11 cellular contexts compared by ENCODE assay signal in the genomic region with DNA sequence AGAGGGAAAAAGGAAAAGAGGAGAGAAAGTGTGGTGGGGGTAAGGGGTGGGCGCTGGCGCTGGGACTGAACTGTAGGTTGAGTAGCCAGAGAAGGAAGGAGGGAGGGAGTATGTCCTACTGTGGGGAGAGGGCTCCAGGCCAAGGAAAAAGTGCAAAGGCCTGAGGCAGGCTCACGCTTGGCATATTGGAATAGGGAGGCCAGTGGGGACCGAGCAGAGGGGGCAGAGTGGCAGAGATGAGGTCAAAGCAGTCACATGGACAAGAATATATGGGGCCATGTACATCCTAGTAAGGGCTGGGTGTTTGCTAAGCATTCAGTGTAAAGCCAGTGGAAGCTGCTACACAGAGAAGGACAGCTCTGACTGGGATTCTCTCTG. TPM values are rescaled to one million over a fixed set of nuclear protein-coding genes. Genes with fewer than 3 reads are reported as not detected.
DNase-seq lines count a peak whose midpoint lies in the region; ATAC-seq and TF ChIP-seq lines count a peak whose summit lies in the region.
"Had no signal": no experiment of that assay in that cellular context is flagged by ENCODE, and none has a peak within 500 bp of the region (broad histone marks: within the 10 kb centered on the region; RNA-seq: fewer than 3 reads in every experiment).

No MANE protein-coding gene starts in this region.

- H3K9ac ChIP-seq in OCI-LY1 (ENCODE audit: low read length), result no peak overlapping the region; the same call in 1 of the 2 replicates

- H3K4me3 ChIP-seq in OCI-LY1 (ENCODE audit: low read depth, low read length, poor library complexity, severe bottlenecking) (no peak overlapping the region), esophagus squamous epithelium (no peak overlapping the region), gastrocnemius medialis (peak overlapping the region in 3 of 4 donors; percentile 3 to 14 (median 5))
- H3K4me3 ChIP-seq: thoracic aorta had no signal

- H3F3A ChIP-seq in OCI-LY1 (ENCODE audit: insufficient read depth, low read length), result no peaks in the 10 kb centered on the region

- TF ChIP-seq POLR2A in esophagus squamous epithelium (IDR thresholded peaks at IDR 0.05), result no peak
- TF ChIP-seq POLR2A in gastrocnemius medialis (IDR thresholded peaks at IDR 0.05), result no peak

- H3K36me3 ChIP-seq in OCI-LY1 (ENCODE audit: insufficient read depth, low read length) (peaks cover 69% of the 10 kb centered on the region), esophagus squamous epithelium (peaks cover 0 to 74% (median 5%) of the 10 kb centered on the region in 3 donors), gastrocnemius medialis (no peaks in the 10 kb centered on the region)
- H3K36me3 ChIP-seq: thoracic aorta had no signal

- H3K4me1 ChIP-seq in OCI-LY1 (ENCODE audit: insufficient read depth, low read length, severe bottlenecking) (peaks cover 98% of the 10 kb centered on the region), esophagus squamous epithelium (peaks cover 68 to 100% (median 96%) of the 10 kb centered on the region in 3 donors), gastrocnemius medialis (peaks cover 100% of the 10 kb centered on the region in 2 donors)

- 85 to 89% methylated on average over 4 of the region's 4 CpGs for WGBS in esophagus squamous epithelium, 2 donors

- no peaks in the 10 kb centered on the region for H4K20me1 ChIP-seq in OCI-LY1 (ENCODE audit: insufficient read depth, low read length)

- H3K27me3 ChIP-seq in OCI-LY1 (ENCODE audit: insufficient read depth, low read length), result no peaks in the 10 kb centered on the region
- no peaks in the 10 kb centered on the region for H3K27me3 ChIP-seq in esophagus squamous epithelium
- no peaks in the 10 kb centered on the region for H3K27me3 ChIP-seq in gastrocnemius medialis
- H3K27me3 ChIP-seq: brain microvascular endothelial cell had no signal

- H2AFZ ChIP-seq in OCI-LY1 (ENCODE audit: low read length), result no peak overlapping the region

- peak overlapping the region; percentile 84 for H3K27ac ChIP-seq in OCI-LY1 (ENCODE audit: low read depth, low read length, poor library complexity, severe bottlenecking)
- peak overlapping the region; percentile 41 to 91 (median 82) for H3K27ac ChIP-seq in esophagus squamous epithelium
- H3K27ac ChIP-seq in gastrocnemius medialis, result peak overlapping the region; percentile 93 to 98 (median 96)
- H3K27ac ChIP-seq: brain microvascular endothelial cell had no signal

- H3K4me3 Mint-ChIP-seq in CD14-positive monocyte (no peak overlapping the region), nephron progenitor cell (no peak overlapping the region)

- no peaks in the 10 kb centered on the region for H3K27me3 Mint-ChIP-seq in CD14-positive monocyte (ENCODE audit: low read depth in 3 of 3)
- no peaks in the 10 kb centered on the region for H3K27me3 Mint-ChIP-seq in nephron progenitor cell (ENCODE audit: low read depth, poor library complexity)

- H3K27ac Mint-ChIP-seq in CD14-positive monocyte (peak overlapping the region in 5 of 7 donors; percentile 6 to 94 (median 89)), nephron progenitor cell (no peak overlapping the region)

- no peaks in the 10 kb centered on the region for H3K9me3 ChIP-seq in OCI-LY1 (ENCODE audit: low read length)
- H3K9me3 ChIP-seq in esophagus squamous epithelium, result no peaks in the 10 kb centered on the region
- no peaks in the 10 kb centered on the region for H3K9me3 ChIP-seq in gastrocnemius medialis
- H3K9me3 ChIP-seq: thoracic aorta had no signal

- H3K9me3 Mint-ChIP-seq in CD14-positive monocyte (no peaks in the 10 kb centered on the region), nephron progenitor cell (no peaks in the 10 kb centered on the region)

- DNase-seq in CD14-positive monocyte (ENCODE audit: low spot score) (no peak), esophagus squamous epithelium (lab: John Stamatoyannopoulos, UW) (no peak), gastrocnemius medialis (no peak), nephron progenitor cell (no peak), G401 (ENCODE audit: low spot score) (no peak), NCI-H187 (lab: John Stamatoyannopoulos, UW) (no peak)
- DNase-seq: brain microvascular endothelial cell, NCI-H524 treated with DMSO at 0.1 percent for 48 hours had no signal

- TF ChIP-seq CTCF in CD14-positive monocyte (IDR thresholded peaks at IDR 0.05), result no peak
- no peak for TF ChIP-seq CTCF in OCI-LY1 (IDR thresholded peaks at IDR 0.05; ENCODE audit: low read length)
- TF ChIP-seq CTCF in esophagus squamous epithelium (IDR thresholded peaks at IDR 0.05), result no peak
- TF ChIP-seq CTCF in gastrocnemius medialis (IDR thresholded peaks at IDR 0.05 in 4 of 5, conservative IDR thresholded peaks at IDR 0.05 in 1 of 5), result no peak
- no peak for TF ChIP-seq CTCF in nephron progenitor cell (IDR thresholded peaks at IDR 0.05)

- H3K9me2 ChIP-seq in OCI-LY1 (ENCODE audit: low read depth, low read length), result no peaks in the 10 kb centered on the region

- in situ Hi-C loops in gastrocnemius medialis (cut with MboI; ENCODE audit: low sequenced_read_pairs in 4 of 4) (no loop called here), G401 (cut with HindIII; ENCODE audit: low sequenced_read_pairs) (no loop called here)

- intact Hi-C loops in CD14-positive monocyte (cut with micrococcal nuclease), result loop anchor here in 1 of 2 donors (5.0 kb wide), 1 partner anchor 38 kb away; a partner anchor contains a TSS
- intact Hi-C loops in esophagus squamous epithelium (cut with DNase I), result no loop called here
- intact Hi-C loops in gastrocnemius medialis (cut with DNase I; ENCODE audit: low total_unique reads), result loop anchor here (2.0 kb wide), 1 partner anchor 16 kb away; no protein-coding TSS in a partner anchor

- H3K36me3 Mint-ChIP-seq in CD14-positive monocyte, result peaks cover 55 to 65% of the 10 kb centered on the region in 2 donors
- peaks cover 24% of the 10 kb centered on the region for H3K36me3 Mint-ChIP-seq in nephron progenitor cell (ENCODE audit: low read depth)

- no peaks in the 10 kb centered on the region for H3K79me2 ChIP-seq in OCI-LY1 (ENCODE audit: insufficient read depth, low read length)

- no peak for ATAC-seq in gastrocnemius medialis
- no peak for ATAC-seq in GM21515 (IDR thresholded peaks at IDR 0.05; ENCODE audit: unreplicated experiment)

- no peak overlapping the region; the same call in 1 of the 2 replicates for H3K4me2 ChIP-seq in OCI-LY1 (ENCODE audit: low read length)

- H3K4me1 Mint-ChIP-seq in CD14-positive monocyte, result peaks cover 75% of the 10 kb centered on the region
- peaks cover 91% of the 10 kb centered on the region for H3K4me1 Mint-ChIP-seq in nephron progenitor cell

RNA-seq across cellular contexts. Expression of a gene that starts 39.8 kb away (rescaled TPM):
- polyA plus RNA-seq in CD14-positive monocyte, result 10 to 100 TPM in 1 of 2 donors, 1 to 10 TPM in 1; 5.8 to 12.6 TPM
- total RNA-seq in esophagus squamous epithelium (10 to 100 TPM; 27.4 to 54.2 (median 31.5) TPM), gastrocnemius medialis (100 to 1,000 TPM; 140 to 253 (median 192) TPM)
- total RNA-seq in G401 (2014; rRNA removed; shearing (Covaris generic)), result 17.0 and 21.4 TPM in 2 replicates

Comparison
In these comparisons a context has a peak if more than half of its experiments do, and no peak if none do; other contexts are left out.
1. H3K4me3 ChIP-seq: peak in gastrocnemius medialis (3 of 4); none in OCI-LY1 (single experiment) and esophagus squamous epithelium (0 of 4).
2. Peak in every context shown above with its lines, with median percentiles within 50 percentile points of each other: H3K27ac ChIP-seq.